In the genomic region with DNA sequence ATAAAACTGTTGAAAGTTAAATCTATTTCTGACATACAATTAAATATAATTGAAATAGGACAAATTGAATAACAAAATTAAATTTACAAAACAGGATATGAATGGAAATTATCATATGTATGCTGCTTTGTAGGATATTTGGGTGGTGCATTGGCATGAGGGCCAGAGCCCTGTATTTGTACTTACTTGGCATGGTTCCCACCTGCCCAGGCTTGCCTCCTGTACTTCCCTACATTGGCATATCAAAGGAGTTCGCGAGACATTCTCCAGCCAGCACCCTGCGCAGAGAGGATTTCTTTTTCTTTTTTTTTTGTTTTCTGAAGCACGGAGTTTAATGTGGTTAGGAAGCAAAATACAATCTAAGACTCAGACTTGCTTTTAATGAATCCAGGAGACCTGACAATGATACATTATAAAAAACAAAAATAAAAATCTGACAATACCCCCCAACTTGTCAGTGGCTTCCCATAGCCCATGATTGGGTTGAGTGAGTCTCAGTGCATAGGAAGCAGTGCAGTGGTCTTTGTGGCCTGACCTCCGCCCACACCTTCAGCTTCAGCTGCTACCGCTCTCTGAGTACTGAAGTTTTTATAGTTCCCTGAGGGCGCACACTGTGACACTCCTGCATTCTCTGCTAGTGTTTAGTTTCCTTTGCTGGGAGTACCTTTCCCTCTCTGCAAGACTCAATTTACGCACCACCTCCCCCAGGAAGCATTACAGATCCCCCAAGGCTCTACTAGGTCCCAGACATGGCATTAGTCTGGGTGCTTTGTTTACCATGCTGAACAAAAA, we compare ENCODE assay signal across 9 cellular contexts.
A peak's percentile ranks its signal among the peaks of the same experiment; 100 is the strongest.
DNase-seq lines count a peak whose midpoint lies in the region; ATAC-seq, FAIRE-seq and TF ChIP-seq lines count a peak whose summit lies in the region.
"Had no signal": no experiment of that assay in that cellular context is flagged by ENCODE, and none has a peak within 500 bp of the region (broad histone marks: within the 10 kb centered on the region; RNA-seq: fewer than 3 reads in every experiment).

No MANE protein-coding gene starts in this region.

- H2AFZ ChIP-seq in mesenchymal stem cell (ENCODE audit: low read depth, low read length), result no peak overlapping the region

- DNase-seq in Jurkat, Clone E6-1 (ENCODE audit: low read depth, low spot score), result peak; percentile 41
- DNase-seq in mesenchymal stem cell, result no peak
- no peak for DNase-seq in activated CD4-positive, CD25-positive, alpha-beta regulatory T cell (lab: John Stamatoyannopoulos, UW)
- no peak for DNase-seq in DMS 273 (lab: John Stamatoyannopoulos, UW; ENCODE audit: unreplicated experiment)
- no peak for DNase-seq in superior temporal gyrus (ENCODE audit: extremely low spot score)
- no peak for DNase-seq in kidney

- no peak for TF ChIP-seq POLR2A in GM18505 (IDR thresholded peaks at IDR 0.05; ENCODE audit: borderline replicate concordance, extremely low read depth, insufficient read depth, insufficient read length)

- H3K23ac ChIP-seq in mesenchymal stem cell (ENCODE audit: low read length in 2 of 2), result no peak overlapping the region

- no peak for TF ChIP-seq CTCF in kidney (IDR thresholded peaks at IDR 0.05; ENCODE audit: borderline replicate concordance, extremely low read depth, insufficient read depth)

- no peak overlapping the region for H3K4me2 ChIP-seq in mesenchymal stem cell (ENCODE audit: low read length, poor library complexity, severe bottlenecking)

- no peak overlapping the region for H2BK120ac ChIP-seq in mesenchymal stem cell (ENCODE audit: low read depth, low read length)

- H3K4ac ChIP-seq in mesenchymal stem cell (ENCODE audit: low read depth in 1 of 2, low read length in 2 of 2), result no peak overlapping the region

- no peak overlapping the region for H3K14ac ChIP-seq in mesenchymal stem cell (ENCODE audit: low read length in 2 of 2)

- H3K27ac ChIP-seq in mesenchymal stem cell (ENCODE audit: low read length, poor library complexity, severe bottlenecking) (no peak overlapping the region), kidney (ENCODE audit: low read depth in 2 of 2, low read length in 2 of 2) (no peak overlapping the region)
- H3K27ac ChIP-seq: skin epidermis had no signal

- no peaks in the 10 kb centered on the region for H3K9me3 ChIP-seq in mesenchymal stem cell (ENCODE audit: control insufficient read depth, low read length)
- H3K9me3 ChIP-seq in kidney (ENCODE audit: control insufficient read depth in 1 of 2, low read length in 2 of 2), result no peaks in the 10 kb centered on the region

- no peak overlapping the region for H2BK5ac ChIP-seq in mesenchymal stem cell (ENCODE audit: low read depth, low read length, poor library complexity, severe bottlenecking)

- H3K9ac ChIP-seq in mesenchymal stem cell (ENCODE audit: low read length) (no peak overlapping the region), kidney (ENCODE audit: low read length in 2 of 2) (no peak overlapping the region)

- 95% methylated on average over 3 of the region's 8 CpGs for WGBS in mesenchymal stem cell

- H3K27me3 ChIP-seq in mesenchymal stem cell (ENCODE audit: control insufficient read depth in 1 of 2, insufficient read depth in 1 of 2, low read length in 2 of 2), result no peaks in the 10 kb centered on the region

- peak overlapping the region; percentile 75 for H4K8ac ChIP-seq in mesenchymal stem cell (ENCODE audit: low read length)

- no peak overlapping the region for H3K4me3 ChIP-seq in Jurkat, Clone E6-1 (ENCODE audit: low read length)
- H3K4me3 ChIP-seq in mesenchymal stem cell (ENCODE audit: insufficient read depth in 1 of 2, low read depth in 1 of 2, low read length in 2 of 2) (no peak overlapping the region), kidney (ENCODE audit: low read length in 2 of 2) (no peak overlapping the region)
- H3K4me3 ChIP-seq: skin epidermis had no signal

- H3K36me3 ChIP-seq in mesenchymal stem cell (ENCODE audit: control insufficient read depth in 1 of 2, insufficient read depth in 2 of 2, low read depth in 1 of 2, low read length in 2 of 2) (peaks cover 0 to 4% of the 10 kb centered on the region in 2 experiments), kidney (ENCODE audit: control insufficient read depth in 1 of 2, insufficient read depth in 2 of 2, low read length in 2 of 2) (peaks cover 0 to 4% of the 10 kb centered on the region in 2 donors)

- intact Hi-C loops in kidney (cut with DNase I), result no loop called here

- H4K91ac ChIP-seq in mesenchymal stem cell (ENCODE audit: low read length), result no peak overlapping the region

- no peak overlapping the region for H2AK5ac ChIP-seq in mesenchymal stem cell (ENCODE audit: low read length, severe bottlenecking)

- no peak overlapping the region for H3K18ac ChIP-seq in mesenchymal stem cell (ENCODE audit: low read depth in 1 of 2, low read length in 2 of 2)

- H3K4me1 ChIP-seq in mesenchymal stem cell (ENCODE audit: control insufficient read depth, insufficient read depth, low read depth, low read length) (peaks cover 2% of the 10 kb centered on the region), kidney (ENCODE audit: control insufficient read depth in 1 of 2, insufficient read depth in 1 of 2, low read depth in 1 of 2, low read length in 2 of 2) (no peaks in the 10 kb centered on the region)

- ATAC-seq in GM18505 (IDR thresholded peaks at IDR 0.05; ENCODE audit: unreplicated experiment), result peak; percentile 48
- ATAC-seq in GM21576 (IDR thresholded peaks at IDR 0.05; ENCODE audit: unreplicated experiment), result peak; percentile 64

- H3K79me1 ChIP-seq in mesenchymal stem cell (replicated peaks; ENCODE audit: low read length, poor library complexity, severe bottlenecking), result peaks cover 9% of the 10 kb centered on the region

- no peak overlapping the region for H2BK15ac ChIP-seq in mesenchymal stem cell (ENCODE audit: low read depth, poor library complexity, severe bottlenecking)

- no peak for FAIRE-seq in kidney (lab: Jason Lieb, UNC)

- H2BK12ac ChIP-seq in mesenchymal stem cell (ENCODE audit: low read length in 2 of 2), result no peak overlapping the region
